Comparison of ENCODE assay signal across 7 cellular contexts in genomic region chr9:19085295-19085694, GRCh38. TPM values are rescaled to one million over a fixed set of nuclear protein-coding genes. Genes with fewer than 3 reads are reported as not detected.
A peak's percentile ranks its signal among the peaks of the same experiment; 100 is the strongest.
DNase-seq lines count a peak whose midpoint lies in the region; ATAC-seq and TF ChIP-seq lines count a peak whose summit lies in the region.

No MANE protein-coding gene starts in this region.

- H3K9me3 ChIP-seq in liver (ENCODE audit: control insufficient read depth in 4 of 4, low read length in 3 of 4): no peaks in the 10 kb centered on the region
- H3K9me3 ChIP-seq in stomach: no peaks in the 10 kb centered on the region

- H3K27me3 ChIP-seq in liver (ENCODE audit: control insufficient read depth in 4 of 4, insufficient read depth in 4 of 4, low read length in 3 of 4): no peaks in the 10 kb centered on the region
- no peaks in the 10 kb centered on the region for H3K27me3 ChIP-seq in stomach

- peak; percentile 79 to 80 for TF ChIP-seq RAD21 in liver (IDR thresholded peaks at IDR 0.05)

- no peak overlapping the region for H3K27ac Mint-ChIP-seq in WTC11

- no peak for TF ChIP-seq POLR2A in stomach (IDR thresholded peaks at IDR 0.05)

- POLR2A ChIA-PET in WTC11 (lab: Charles Lee): interaction anchor here (0.7 kb wide), 2 partner anchors 77 to 1628 kb away, joined by 4 read pairs; no protein-coding TSS in a partner anchor

- DNase-seq in GM03348 (ENCODE audit: low spot score) (peak; percentile 6), WTC11 (ENCODE audit: low spot score) (no peak), stomach (no peak)

- CTCF ChIA-PET in WTC11 (lab: Charles Lee): interaction anchor here (0.6 to 3.5 kb wide), 12 partner anchors 8 to 379 kb away, joined by 3 to 19 read pairs (median 4); partner anchors contain the start of gene RRAGA

- TF ChIP-seq EP300 in stomach (IDR thresholded peaks at IDR 0.05): no peak

- H3K4me1 ChIP-seq in liver (ENCODE audit: control insufficient read depth in 4 of 4, insufficient read depth in 4 of 4, low read length in 3 of 4) (no peaks in the 10 kb centered on the region), stomach (no peaks in the 10 kb centered on the region)

- no peaks in the 10 kb centered on the region for H3K9me3 Mint-ChIP-seq in WTC11

- TF ChIP-seq CTCF in WTC11 (IDR thresholded peaks at IDR 0.05): 0 out of 2 replicates have a peak, but pooled peaks have one; percentile 24
- peak; percentile 47 for TF ChIP-seq CTCF in liver (IDR thresholded peaks at IDR 0.05; ENCODE audit: low read depth, low read length, missing input control)
- peak in 3 of 7 experiments; percentile 28 to 41 (median 38) for TF ChIP-seq CTCF in stomach (IDR thresholded peaks at IDR 0.05)

- H3K36me3 Mint-ChIP-seq in WTC11: peaks cover 59% of the 10 kb centered on the region

- H3K27ac ChIP-seq in liver (ENCODE audit: low read depth in 1 of 2, low read length in 2 of 2) (no peak overlapping the region), stomach (no peak overlapping the region)

- H3K36me3 ChIP-seq in liver (ENCODE audit: control insufficient read depth in 4 of 4, insufficient read depth in 3 of 4, low read depth in 1 of 4, low read length in 3 of 4) (peaks cover 9 to 35% (median 20%) of the 10 kb centered on the region in 4 donors), stomach (peaks cover 24 to 97% (median 91%) of the 10 kb centered on the region in 4 donors)

- H3K4me3 Mint-ChIP-seq in WTC11: no peak overlapping the region

- no peaks in the 10 kb centered on the region for H3K27me3 Mint-ChIP-seq in WTC11 (ENCODE audit: low read depth)

- no peaks in the 10 kb centered on the region for H3K4me1 Mint-ChIP-seq in WTC11

- intact Hi-C loops in stomach (cut with DNase I; ENCODE audit: low total_unique reads): no loop called here

- WGBS in liver: 28% methylated on average over 2 of the region's 2 CpGs
- WGBS in stomach, 5 donors: 33 to 57% (median 44%) methylated on average over 2 of the region's 2 CpGs

- ATAC-seq in HG02798 (IDR thresholded peaks at IDR 0.05; ENCODE audit: poor library complexity, unreplicated experiment) (peak; percentile 53), WTC11 (peak; percentile 71), HG03045 (IDR thresholded peaks at IDR 0.05; ENCODE audit: unreplicated experiment) (no peak), GM19467 (IDR thresholded peaks at IDR 0.05; ENCODE audit: unreplicated experiment) (no peak)

- H3K4me3 ChIP-seq in liver (ENCODE audit: low read depth in 1 of 3, low read length in 3 of 3): no peak overlapping the region
- H3K4me3 ChIP-seq in stomach: no peak overlapping the region

- H3K9ac ChIP-seq in liver (ENCODE audit: low read depth in 1 of 2, low read length in 2 of 2): no peak overlapping the region

TF ChIP-seq in WTC11, 78 proteins besides CTCF, POLR2A, EP300 and RAD21:
- TF ChIP-seq FOXK1 (CRISPR knock-in tag; IDR thresholded peaks at IDR 0.05) (no peak), ZNF416 (CRISPR knock-in tag; IDR thresholded peaks at IDR 0.05) (no peak), ESRRA (CRISPR knock-in tag; IDR thresholded peaks at IDR 0.05; ENCODE audit: borderline replicate concordance) (no peak)

TF ChIP-seq in liver, 16 proteins besides CTCF, POLR2A, EP300 and RAD21:
- TF ChIP-seq HNF4A (conservative IDR thresholded peaks at IDR 0.05): no peak
- TF ChIP-seq EGR1 (IDR thresholded peaks at IDR 0.05; ENCODE audit: low read depth in 2 of 2): no peak
- TF ChIP-seq RXRA (IDR thresholded peaks at IDR 0.05): peak in 1 of 2 donors; percentile 7
- no peak for TF ChIP-seq REST (IDR thresholded peaks at IDR 0.05)
- TF ChIP-seq MAX (IDR thresholded peaks at IDR 0.05): no peak
TF ChIP-seq in liver: peak in this region for 1.

RNA-seq across cellular contexts. Expression of gene HAUS6, which starts 17.4 kb away (rescaled TPM):
- 37.9 to 43.3 TPM (median 39.8 TPM) in 3 replicates for total RNA-seq in WTC11 (2021)
- 10 to 100 TPM in 1 of 2 donors, 1 to 10 TPM in 1; 7.0 to 10.1 TPM for total RNA-seq in liver
- polyA plus RNA-seq in liver: 1 to 10 TPM; 1.9 to 4.2 TPM
- total RNA-seq in stomach: 10 to 100 TPM in 3 of 5 donors, 1 to 10 TPM in 2; 1.7 to 32.1 (median 22.3) TPM
- polyA plus RNA-seq in stomach: 1 to 10 TPM; 2.3 to 3.3 (median 3.1) TPM

RNA-seq across cellular contexts. Expression of gene RRAGA, which starts 36.1 kb away (rescaled TPM):
- total RNA-seq in WTC11 (2021): 48.0 to 50.1 TPM (median 48.7 TPM) in 3 replicates
- total RNA-seq in liver: 10 to 100 TPM; 25.4 to 31.8 TPM
- polyA plus RNA-seq in liver: 10 to 100 TPM; 49.0 to 52.4 TPM
- 10 to 100 TPM; 13.9 to 67.4 (median 33.5) TPM for total RNA-seq in stomach
- polyA plus RNA-seq in stomach: 10 to 100 TPM; 53.6 to 65.7 (median 55.2) TPM

RNA-seq across cellular contexts. Expression of gene PLIN2, which starts 42.0 kb away (rescaled TPM):
- 19.9 to 24.9 TPM (median 23.0 TPM) in 3 replicates for total RNA-seq in WTC11 (2021)
- total RNA-seq in liver: 100 to 1,000 TPM in 1 of 2 donors, 10 to 100 TPM in 1; 72.7 to 688 TPM
- 100 to 1,000 TPM; 344 to 513 TPM for polyA plus RNA-seq in liver
- total RNA-seq in stomach: 100 to 1,000 TPM in 2 of 5 donors, 10 to 100 TPM in 3; 20.5 to 208 (median 37.7) TPM
- polyA plus RNA-seq in stomach: 10 to 100 TPM; 22.8 to 81.0 (median 55.8) TPM

RNA-seq across cellular contexts. Expression of gene SAXO1, which starts 52.3 kb away (rescaled TPM):
- total RNA-seq in WTC11 (2021) (0.02 to 0.09 TPM (median 0.09 TPM) in 3 replicates), liver (under 1 TPM; under 0.01 to 0.05 TPM), stomach (1 to 10 TPM in 1 of 5 donors, under 1 TPM in 1, not detected in 3; 0.18 to 4.7 TPM)
- polyA plus RNA-seq in liver (under 1 TPM in 1 of 2 donors, not detected in 1; 0.01 TPM), stomach (under 1 TPM in 2 of 3 donors, not detected in 1; 0.03 to 0.06 TPM)

Comparison
In these comparisons a context has a peak if more than half of its experiments do, and no peak if none do; other contexts are left out.
1. ATAC-seq: peak in HG02798 (single experiment) and WTC11 (single experiment); none in HG03045 (single experiment) and GM19467 (single experiment).